13 cellular contexts compared by ENCODE assay signal in genomic region chr15:46280753-46281521, GRCh38.
A peak's percentile ranks its signal among the peaks of the same experiment; 100 is the strongest.
DNase-seq lines count a peak whose midpoint lies in the region; ATAC-seq, FAIRE-seq and TF ChIP-seq lines count a peak whose summit lies in the region.
"Had no signal": no experiment of that assay in that cellular context is flagged by ENCODE, and none has a peak within 500 bp of the region (broad histone marks: within the 10 kb centered on the region; RNA-seq: fewer than 3 reads in every experiment).

No MANE protein-coding gene starts in this region.

- H2BK5ac ChIP-seq in trophoblast cell (ENCODE audit: low read depth, low read length, poor library complexity), result no peak overlapping the region

- no peak overlapping the region for H3K4ac ChIP-seq in trophoblast cell (ENCODE audit: low read depth, low read length)

- H2AK5ac ChIP-seq in trophoblast cell (ENCODE audit: low read length), result no peak overlapping the region

- no peak for ATAC-seq in HG02938 (IDR thresholded peaks at IDR 0.05; ENCODE audit: unreplicated experiment)
- ATAC-seq: left lobe of liver had no signal

- no peak overlapping the region for H4K8ac ChIP-seq in trophoblast cell (ENCODE audit: low read depth, low read length)

- H3K36me3 ChIP-seq in MM.1S (replicated peaks; ENCODE audit: insufficient read depth, low read length), result no peaks in the 10 kb centered on the region
- no peaks in the 10 kb centered on the region for H3K36me3 ChIP-seq in OCI-LY1 (ENCODE audit: insufficient read depth, low read length)
- H3K36me3 ChIP-seq in trophoblast cell (ENCODE audit: control insufficient read depth in 1 of 2, insufficient read depth in 2 of 2, low read length in 2 of 2), result no peaks in the 10 kb centered on the region
- H3K36me3 ChIP-seq: sigmoid colon had no signal

- H3K4me2 ChIP-seq in MM.1S (ENCODE audit: low read depth, low read length), result no peak overlapping the region
- no peak overlapping the region for H3K4me2 ChIP-seq in OCI-LY1 (ENCODE audit: low read length)
- H3K4me2 ChIP-seq in trophoblast cell (ENCODE audit: low read length), result no peak overlapping the region

- H3K14ac ChIP-seq in trophoblast cell (ENCODE audit: low read length), result no peak overlapping the region

- H3K9me2 ChIP-seq in MM.1S (replicated peaks; ENCODE audit: insufficient read depth, low read length) (no peaks in the 10 kb centered on the region), OCI-LY1 (ENCODE audit: low read depth, low read length) (no peaks in the 10 kb centered on the region)

- H3F3A ChIP-seq in MM.1S (ENCODE audit: insufficient read depth, low read length) (no peaks in the 10 kb centered on the region), OCI-LY1 (ENCODE audit: insufficient read depth, low read length) (no peaks in the 10 kb centered on the region)

- H2AFZ ChIP-seq in MM.1S (ENCODE audit: low read length) (no peak overlapping the region), OCI-LY1 (ENCODE audit: low read length) (no peak overlapping the region), trophoblast cell (ENCODE audit: insufficient read depth, low read length, poor library complexity) (no peak overlapping the region)

- H4K20me1 ChIP-seq in MM.1S (ENCODE audit: insufficient read depth, low read length), result no peaks in the 10 kb centered on the region
- no peaks in the 10 kb centered on the region for H4K20me1 ChIP-seq in OCI-LY1 (ENCODE audit: insufficient read depth, low read length)

- DNase-seq in D721Med (ENCODE audit: insufficient read length, low spot score), result no peak
- peak; percentile 41 for DNase-seq in MM.1S
- peak; percentile 66 for DNase-seq in islet precursor cell
- DNase-seq in effector CD4-positive, alpha-beta T cell, result no peak
- DNase-seq in trophoblast cell, result no peak
- DNase-seq in NCI-H2227 (lab: John Stamatoyannopoulos, UW; ENCODE audit: unreplicated experiment), result no peak
- DNase-seq: activated CD4-positive, CD25-positive, alpha-beta regulatory T cell treated with anti-CD3 and anti-CD28 coated beads, Interleukin-2, amount 50 U/mL, for 72 hours; NCI-H1048; sigmoid colon had no signal

- H3K27me3 ChIP-seq in MM.1S (replicated peaks; ENCODE audit: insufficient read depth, low read length) (no peaks in the 10 kb centered on the region), OCI-LY1 (ENCODE audit: insufficient read depth, low read length) (no peaks in the 10 kb centered on the region), trophoblast cell (ENCODE audit: insufficient read depth, low read length) (no peaks in the 10 kb centered on the region)
- H3K27me3 ChIP-seq: sigmoid colon had no signal

- H3K9ac ChIP-seq in MM.1S (ENCODE audit: low read length) (no peak overlapping the region), OCI-LY1 (ENCODE audit: low read length) (no peak overlapping the region), trophoblast cell (ENCODE audit: low read length) (no peak overlapping the region)

- no CpG with 5 or more reads among the region's 4 CpGs for WGBS in trophoblast cell (ENCODE audit: extremely low coverage, insufficient coverage, insufficient read length)

- no peaks in the 10 kb centered on the region for H3K4me1 ChIP-seq in MM.1S (ENCODE audit: low read length)
- H3K4me1 ChIP-seq in OCI-LY1 (ENCODE audit: insufficient read depth, low read length, severe bottlenecking), result no peaks in the 10 kb centered on the region
- H3K4me1 ChIP-seq in trophoblast cell (ENCODE audit: control insufficient read depth in 1 of 2, insufficient read depth in 2 of 2, low read length in 2 of 2), result no peaks in the 10 kb centered on the region
- H3K4me1 ChIP-seq: sigmoid colon had no signal

- peak; percentile 59 for TF ChIP-seq CTCF in D721Med (IDR thresholded peaks at IDR 0.05; ENCODE audit: insufficient read depth, missing control alignments)
- TF ChIP-seq CTCF in MM.1S (IDR thresholded peaks at IDR 0.05; ENCODE audit: low read length), result peak; percentile 49
- TF ChIP-seq CTCF in OCI-LY1 (IDR thresholded peaks at IDR 0.05; ENCODE audit: low read length), result peak; percentile 16; the same call in 1 of the 2 replicates

- H3K27ac ChIP-seq in MM.1S (ENCODE audit: low read length) (no peak overlapping the region), OCI-LY1 (ENCODE audit: low read depth, low read length, poor library complexity, severe bottlenecking) (no peak overlapping the region), trophoblast cell (ENCODE audit: low read depth, low read length) (no peak overlapping the region)
- H3K27ac ChIP-seq: sigmoid colon had no signal

- no peak overlapping the region for H4K91ac ChIP-seq in trophoblast cell (ENCODE audit: low read depth, low read length)

- no peak overlapping the region for H3K18ac ChIP-seq in trophoblast cell (ENCODE audit: low read length)

- no peaks in the 10 kb centered on the region for H3K79me2 ChIP-seq in MM.1S (ENCODE audit: low read length)
- no peaks in the 10 kb centered on the region for H3K79me2 ChIP-seq in OCI-LY1 (ENCODE audit: insufficient read depth, low read length)
- no peaks in the 10 kb centered on the region for H3K79me2 ChIP-seq in trophoblast cell (ENCODE audit: control insufficient read depth, insufficient read depth, low read length, poor library complexity)

- H3K4me3 ChIP-seq in MM.1S (ENCODE audit: low read length) (no peak overlapping the region), OCI-LY1 (ENCODE audit: low read depth, low read length, poor library complexity, severe bottlenecking) (no peak overlapping the region), trophoblast cell (ENCODE audit: low read depth, low read length) (no peak overlapping the region)
- H3K4me3 ChIP-seq: sigmoid colon had no signal

- H3K9me3 ChIP-seq in MM.1S (replicated peaks; ENCODE audit: insufficient read depth, low read length) (no peaks in the 10 kb centered on the region), OCI-LY1 (ENCODE audit: low read length) (no peaks in the 10 kb centered on the region), trophoblast cell (ENCODE audit: insufficient read depth, low read depth, low read length) (no peaks in the 10 kb centered on the region)
- H3K9me3 ChIP-seq: sigmoid colon had no signal

- no peak overlapping the region for H2BK12ac ChIP-seq in trophoblast cell (ENCODE audit: low read length)

- no peak overlapping the region for H4K12ac ChIP-seq in trophoblast cell (ENCODE audit: low read depth, low read length)

- FAIRE-seq in D721Med (lab: Jason Lieb, UNC), result no peak
- FAIRE-seq: endometrium had no signal

- H2BK120ac ChIP-seq in trophoblast cell (ENCODE audit: insufficient read depth, low read length, poor library complexity), result no peak overlapping the region

- no peak overlapping the region for H3K23ac ChIP-seq in trophoblast cell (ENCODE audit: low read length)

- no peaks in the 10 kb centered on the region for H3K79me1 ChIP-seq in trophoblast cell (ENCODE audit: low read length)

Comparison
In these comparisons a context has a peak if more than half of its experiments do, and no peak if none do; other contexts are left out.
1. DNase-seq: peak in MM.1S (single experiment) and islet precursor cell (single experiment); none in D721Med (single experiment), effector CD4-positive, alpha-beta T cell (single experiment), trophoblast cell (0 of 2) and NCI-H2227 (single experiment).
2. Peak in every context shown above with its lines, with median percentiles within 50 percentile points of each other: CTCF ChIP-seq.